ENCODE assay signal across 2 cellular contexts in the genomic region with DNA sequence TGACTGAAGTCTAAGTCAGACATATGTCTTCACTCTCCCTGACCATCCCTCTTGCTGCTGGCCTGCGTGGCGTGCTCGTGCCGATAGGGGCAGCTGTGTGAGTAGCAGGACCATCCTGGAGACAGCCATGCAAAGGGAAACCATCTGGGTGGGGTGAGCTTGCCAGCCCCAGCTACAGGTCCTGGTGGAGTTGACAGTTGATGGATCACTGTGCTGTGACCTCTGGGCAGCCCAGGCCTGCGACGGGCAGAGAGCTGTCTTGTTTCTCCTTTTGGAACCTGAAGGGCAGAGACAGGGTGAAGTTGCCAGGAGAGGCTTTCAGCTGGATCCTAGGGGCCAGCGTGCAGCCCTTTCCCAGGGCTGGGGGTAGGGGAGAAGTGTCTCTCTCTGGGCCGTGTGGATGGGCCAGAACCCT.
TF ChIP-seq lines count a peak whose summit lies in the region.

No MANE protein-coding gene starts in this region.

TF ChIP-seq in HCT116, 20 proteins besides CTCF, POLR2A, EP300 and RAD21:
- TF ChIP-seq SRF (IDR thresholded peaks at IDR 0.05; ENCODE audit: low read depth): no peak
- TF ChIP-seq, protein P1, sequence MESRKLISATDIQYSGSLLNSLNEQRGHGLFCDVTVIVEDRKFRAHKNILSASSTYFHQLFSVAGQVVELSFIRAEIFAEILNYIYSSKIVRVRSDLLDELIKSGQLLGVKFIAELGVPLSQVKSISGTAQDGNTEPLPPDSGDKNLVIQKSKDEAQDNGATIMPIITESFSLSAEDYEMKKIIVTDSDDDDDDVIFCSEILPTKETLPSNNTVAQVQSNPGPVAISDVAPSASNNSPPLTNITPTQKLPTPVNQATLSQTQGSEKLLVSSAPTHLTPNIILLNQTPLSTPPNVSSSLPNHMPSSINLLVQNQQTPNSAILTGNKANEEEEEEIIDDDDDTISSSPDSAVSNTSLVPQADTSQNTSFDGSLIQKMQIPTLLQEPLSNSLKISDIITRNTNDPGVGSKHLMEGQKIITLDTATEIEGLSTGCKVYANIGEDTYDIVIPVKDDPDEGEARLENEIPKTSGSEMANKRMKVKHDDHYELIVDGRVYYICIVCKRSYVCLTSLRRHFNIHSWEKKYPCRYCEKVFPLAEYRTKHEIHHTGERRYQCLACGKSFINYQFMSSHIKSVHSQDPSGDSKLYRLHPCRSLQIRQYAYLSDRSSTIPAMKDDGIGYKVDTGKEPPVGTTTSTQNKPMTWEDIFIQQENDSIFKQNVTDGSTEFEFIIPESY (IDR thresholded peaks at IDR 0.05; ENCODE audit: extremely low read depth, insufficient replicate concordance, low read length): no peak
- no peak for TF ChIP-seq ELF1 (IDR thresholded peaks at IDR 0.05; ENCODE audit: borderline replicate concordance, low read depth)
- no peak for TF ChIP-seq SP1 (IDR thresholded peaks at IDR 0.05; ENCODE audit: low read depth)
- no peak for TF ChIP-seq POLR2AphosphoS5 (IDR thresholded peaks at IDR 0.05; ENCODE audit: low read depth, low read length)
- no peak for TF ChIP-seq FOSL1 (IDR thresholded peaks at IDR 0.05; ENCODE audit: low read depth)
- no peak for TF ChIP-seq EZH2phosphoT487 (IDR thresholded peaks at IDR 0.05; ENCODE audit: borderline replicate concordance)
- no peak for TF ChIP-seq TCF7L2 (IDR thresholded peaks at IDR 0.05; ENCODE audit: borderline replicate concordance, extremely low read depth, insufficient read depth, insufficient read length)
- TF ChIP-seq JUND (IDR thresholded peaks at IDR 0.05): no peak
- no peak for TF ChIP-seq CBX3 (IDR thresholded peaks at IDR 0.05; ENCODE audit: low read depth)
- TF ChIP-seq ZNF274 (IDR thresholded peaks at IDR 0.05; ENCODE audit: low read depth, low read length): no peak

TF ChIP-seq in HepG2, 621 proteins besides CTCF, POLR2A, EP300 and RAD21 (continues in another document):
- TF ChIP-seq RBAK (CRISPR knock-in tag; IDR thresholded peaks at IDR 0.05) (no peak), ZBTB42 (CRISPR knock-in tag; IDR thresholded peaks at IDR 0.05) (no peak), ZNF331 (CRISPR knock-in tag; IDR thresholded peaks at IDR 0.05) (0 out of 2 replicates have a peak, but pooled peaks have one; percentile 11), NR2F6 (IDR thresholded peaks at IDR 0.05) (peak; percentile 59; the same call in 1 of the 2 replicates), NR2F6 (CRISPR knock-in tag; IDR thresholded peaks at IDR 0.05) (peak; percentile 79), TBX3 (IDR thresholded peaks at IDR 0.05; ENCODE audit: borderline replicate concordance) (no peak), ZNF431 (CRISPR knock-in tag; IDR thresholded peaks at IDR 0.05; ENCODE audit: borderline replicate concordance, low read depth) (0 out of 2 replicates have a peak, but pooled peaks have one; percentile 32), ZNF17 (CRISPR knock-in tag; IDR thresholded peaks at IDR 0.05) (no peak), ZNF34 (CRISPR knock-in tag; IDR thresholded peaks at IDR 0.05; ENCODE audit: borderline replicate concordance) (no peak), ZNF44 (CRISPR knock-in tag; IDR thresholded peaks at IDR 0.05) (no peak), ZMYM3 (CRISPR knock-in tag; IDR thresholded peaks at IDR 0.05) (no peak), HDAC1 (CRISPR knock-in tag; IDR thresholded peaks at IDR 0.05) (0 out of 2 replicates have a peak, but pooled peaks have one; percentile 8), ZBTB1 (CRISPR knock-in tag; IDR thresholded peaks at IDR 0.05; ENCODE audit: borderline replicate concordance) (no peak), JARID2 (CRISPR knock-in tag; IDR thresholded peaks at IDR 0.05; ENCODE audit: insufficient replicate concordance) (no peak), ZNF816 (CRISPR knock-in tag; IDR thresholded peaks at IDR 0.05; ENCODE audit: borderline replicate concordance) (no peak), ZNF335 (CRISPR knock-in tag; IDR thresholded peaks at IDR 0.05) (no peak), ZNF737 (CRISPR knock-in tag; IDR thresholded peaks at IDR 0.05; ENCODE audit: borderline replicate concordance) (0 out of 2 replicates have a peak, but pooled peaks have one; percentile 37), TOE1 (CRISPR knock-in tag; IDR thresholded peaks at IDR 0.05) (no peak), ZNF251 (CRISPR knock-in tag; IDR thresholded peaks at IDR 0.05) (no peak), ZNF660 (CRISPR knock-in tag; IDR thresholded peaks at IDR 0.05; ENCODE audit: borderline replicate concordance, low read depth) (no peak), ONECUT2 (CRISPR knock-in tag; IDR thresholded peaks at IDR 0.05) (no peak), ZNF781 (CRISPR knock-in tag; IDR thresholded peaks at IDR 0.05; ENCODE audit: borderline replicate concordance, not compliant biosample characterization) (no peak), ZNF235 (CRISPR knock-in tag; IDR thresholded peaks at IDR 0.05; ENCODE audit: borderline replicate concordance) (no peak), PITX1 (CRISPR knock-in tag; IDR thresholded peaks at IDR 0.05) (no peak), ZFAT (CRISPR knock-in tag; conservative IDR thresholded peaks at IDR 0.05) (no peak)
- TF ChIP-seq, protein P2, sequence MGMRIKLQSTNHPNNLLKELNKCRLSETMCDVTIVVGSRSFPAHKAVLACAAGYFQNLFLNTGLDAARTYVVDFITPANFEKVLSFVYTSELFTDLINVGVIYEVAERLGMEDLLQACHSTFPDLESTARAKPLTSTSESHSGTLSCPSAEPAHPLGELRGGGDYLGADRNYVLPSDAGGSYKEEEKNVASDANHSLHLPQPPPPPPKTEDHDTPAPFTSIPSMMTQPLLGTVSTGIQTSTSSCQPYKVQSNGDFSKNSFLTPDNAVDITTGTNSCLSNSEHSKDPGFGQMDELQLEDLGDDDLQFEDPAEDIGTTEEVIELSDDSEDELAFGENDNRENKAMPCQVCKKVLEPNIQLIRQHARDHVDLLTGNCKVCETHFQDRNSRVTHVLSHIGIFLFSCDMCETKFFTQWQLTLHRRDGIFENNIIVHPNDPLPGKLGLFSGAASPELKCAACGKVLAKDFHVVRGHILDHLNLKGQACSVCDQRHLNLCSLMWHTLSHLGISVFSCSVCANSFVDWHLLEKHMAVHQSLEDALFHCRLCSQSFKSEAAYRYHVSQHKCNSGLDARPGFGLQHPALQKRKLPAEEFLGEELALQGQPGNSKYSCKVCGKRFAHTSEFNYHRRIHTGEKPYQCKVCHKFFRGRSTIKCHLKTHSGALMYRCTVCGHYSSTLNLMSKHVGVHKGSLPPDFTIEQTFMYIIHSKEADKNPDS (CRISPR knock-in tag; IDR thresholded peaks at IDR 0.05): no peak
- TF ChIP-seq, protein P3, sequence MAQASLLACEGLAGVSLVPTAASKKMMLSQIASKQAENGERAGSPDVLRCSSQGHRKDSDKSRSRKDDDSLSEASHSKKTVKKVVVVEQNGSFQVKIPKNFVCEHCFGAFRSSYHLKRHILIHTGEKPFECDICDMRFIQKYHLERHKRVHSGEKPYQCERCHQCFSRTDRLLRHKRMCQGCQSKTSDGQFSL (CRISPR knock-in tag; IDR thresholded peaks at IDR 0.05): no peak
- TF ChIP-seq, protein P4, sequence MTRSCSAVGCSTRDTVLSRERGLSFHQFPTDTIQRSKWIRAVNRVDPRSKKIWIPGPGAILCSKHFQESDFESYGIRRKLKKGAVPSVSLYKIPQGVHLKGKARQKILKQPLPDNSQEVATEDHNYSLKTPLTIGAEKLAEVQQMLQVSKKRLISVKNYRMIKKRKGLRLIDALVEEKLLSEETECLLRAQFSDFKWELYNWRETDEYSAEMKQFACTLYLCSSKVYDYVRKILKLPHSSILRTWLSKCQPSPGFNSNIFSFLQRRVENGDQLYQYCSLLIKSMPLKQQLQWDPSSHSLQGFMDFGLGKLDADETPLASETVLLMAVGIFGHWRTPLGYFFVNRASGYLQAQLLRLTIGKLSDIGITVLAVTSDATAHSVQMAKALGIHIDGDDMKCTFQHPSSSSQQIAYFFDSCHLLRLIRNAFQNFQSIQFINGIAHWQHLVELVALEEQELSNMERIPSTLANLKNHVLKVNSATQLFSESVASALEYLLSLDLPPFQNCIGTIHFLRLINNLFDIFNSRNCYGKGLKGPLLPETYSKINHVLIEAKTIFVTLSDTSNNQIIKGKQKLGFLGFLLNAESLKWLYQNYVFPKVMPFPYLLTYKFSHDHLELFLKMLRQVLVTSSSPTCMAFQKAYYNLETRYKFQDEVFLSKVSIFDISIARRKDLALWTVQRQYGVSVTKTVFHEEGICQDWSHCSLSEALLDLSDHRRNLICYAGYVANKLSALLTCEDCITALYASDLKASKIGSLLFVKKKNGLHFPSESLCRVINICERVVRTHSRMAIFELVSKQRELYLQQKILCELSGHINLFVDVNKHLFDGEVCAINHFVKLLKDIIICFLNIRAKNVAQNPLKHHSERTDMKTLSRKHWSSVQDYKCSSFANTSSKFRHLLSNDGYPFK (CRISPR knock-in tag; IDR thresholded peaks at IDR 0.05; ENCODE audit: borderline replicate concordance): no peak
- TF ChIP-seq, protein P5, sequence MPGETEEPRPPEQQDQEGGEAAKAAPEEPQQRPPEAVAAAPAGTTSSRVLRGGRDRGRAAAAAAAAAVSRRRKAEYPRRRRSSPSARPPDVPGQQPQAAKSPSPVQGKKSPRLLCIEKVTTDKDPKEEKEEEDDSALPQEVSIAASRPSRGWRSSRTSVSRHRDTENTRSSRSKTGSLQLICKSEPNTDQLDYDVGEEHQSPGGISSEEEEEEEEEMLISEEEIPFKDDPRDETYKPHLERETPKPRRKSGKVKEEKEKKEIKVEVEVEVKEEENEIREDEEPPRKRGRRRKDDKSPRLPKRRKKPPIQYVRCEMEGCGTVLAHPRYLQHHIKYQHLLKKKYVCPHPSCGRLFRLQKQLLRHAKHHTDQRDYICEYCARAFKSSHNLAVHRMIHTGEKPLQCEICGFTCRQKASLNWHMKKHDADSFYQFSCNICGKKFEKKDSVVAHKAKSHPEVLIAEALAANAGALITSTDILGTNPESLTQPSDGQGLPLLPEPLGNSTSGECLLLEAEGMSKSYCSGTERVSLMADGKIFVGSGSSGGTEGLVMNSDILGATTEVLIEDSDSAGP (CRISPR knock-in tag; IDR thresholded peaks at IDR 0.05; ENCODE audit: borderline replicate concordance): peak; percentile 35; the same call in 1 of the 2 replicates
- TF ChIP-seq, protein P6, sequence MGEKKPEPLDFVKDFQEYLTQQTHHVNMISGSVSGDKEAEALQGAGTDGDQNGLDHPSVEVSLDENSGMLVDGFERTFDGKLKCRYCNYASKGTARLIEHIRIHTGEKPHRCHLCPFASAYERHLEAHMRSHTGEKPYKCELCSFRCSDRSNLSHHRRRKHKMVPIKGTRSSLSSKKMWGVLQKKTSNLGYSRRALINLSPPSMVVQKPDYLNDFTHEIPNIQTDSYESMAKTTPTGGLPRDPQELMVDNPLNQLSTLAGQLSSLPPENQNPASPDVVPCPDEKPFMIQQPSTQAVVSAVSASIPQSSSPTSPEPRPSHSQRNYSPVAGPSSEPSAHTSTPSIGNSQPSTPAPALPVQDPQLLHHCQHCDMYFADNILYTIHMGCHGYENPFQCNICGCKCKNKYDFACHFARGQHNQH (CRISPR knock-in tag; IDR thresholded peaks at IDR 0.05): no peak
- TF ChIP-seq, protein P7, sequence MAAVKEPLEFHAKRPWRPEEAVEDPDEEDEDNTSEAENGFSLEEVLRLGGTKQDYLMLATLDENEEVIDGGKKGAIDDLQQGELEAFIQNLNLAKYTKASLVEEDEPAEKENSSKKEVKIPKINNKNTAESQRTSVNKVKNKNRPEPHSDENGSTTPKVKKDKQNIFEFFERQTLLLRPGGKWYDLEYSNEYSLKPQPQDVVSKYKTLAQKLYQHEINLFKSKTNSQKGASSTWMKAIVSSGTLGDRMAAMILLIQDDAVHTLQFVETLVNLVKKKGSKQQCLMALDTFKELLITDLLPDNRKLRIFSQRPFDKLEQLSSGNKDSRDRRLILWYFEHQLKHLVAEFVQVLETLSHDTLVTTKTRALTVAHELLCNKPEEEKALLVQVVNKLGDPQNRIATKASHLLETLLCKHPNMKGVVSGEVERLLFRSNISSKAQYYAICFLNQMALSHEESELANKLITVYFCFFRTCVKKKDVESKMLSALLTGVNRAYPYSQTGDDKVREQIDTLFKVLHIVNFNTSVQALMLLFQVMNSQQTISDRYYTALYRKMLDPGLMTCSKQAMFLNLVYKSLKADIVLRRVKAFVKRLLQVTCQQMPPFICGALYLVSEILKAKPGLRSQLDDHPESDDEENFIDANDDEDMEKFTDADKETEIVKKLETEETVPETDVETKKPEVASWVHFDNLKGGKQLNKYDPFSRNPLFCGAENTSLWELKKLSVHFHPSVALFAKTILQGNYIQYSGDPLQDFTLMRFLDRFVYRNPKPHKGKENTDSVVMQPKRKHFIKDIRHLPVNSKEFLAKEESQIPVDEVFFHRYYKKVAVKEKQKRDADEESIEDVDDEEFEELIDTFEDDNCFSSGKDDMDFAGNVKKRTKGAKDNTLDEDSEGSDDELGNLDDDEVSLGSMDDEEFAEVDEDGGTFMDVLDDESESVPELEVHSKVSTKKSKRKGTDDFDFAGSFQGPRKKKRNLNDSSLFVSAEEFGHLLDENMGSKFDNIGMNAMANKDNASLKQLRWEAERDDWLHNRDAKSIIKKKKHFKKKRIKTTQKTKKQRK (IDR thresholded peaks at IDR 0.05; ENCODE audit: low read length): no peak
- TF ChIP-seq, protein P8, sequence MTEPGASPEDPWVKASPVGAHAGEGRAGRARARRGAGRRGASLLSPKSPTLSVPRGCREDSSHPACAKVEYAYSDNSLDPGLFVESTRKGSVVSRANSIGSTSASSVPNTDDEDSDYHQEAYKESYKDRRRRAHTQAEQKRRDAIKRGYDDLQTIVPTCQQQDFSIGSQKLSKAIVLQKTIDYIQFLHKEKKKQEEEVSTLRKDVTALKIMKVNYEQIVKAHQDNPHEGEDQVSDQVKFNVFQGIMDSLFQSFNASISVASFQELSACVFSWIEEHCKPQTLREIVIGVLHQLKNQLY (CRISPR knock-in tag; IDR thresholded peaks at IDR 0.05): no peak
- TF ChIP-seq, protein P9, sequence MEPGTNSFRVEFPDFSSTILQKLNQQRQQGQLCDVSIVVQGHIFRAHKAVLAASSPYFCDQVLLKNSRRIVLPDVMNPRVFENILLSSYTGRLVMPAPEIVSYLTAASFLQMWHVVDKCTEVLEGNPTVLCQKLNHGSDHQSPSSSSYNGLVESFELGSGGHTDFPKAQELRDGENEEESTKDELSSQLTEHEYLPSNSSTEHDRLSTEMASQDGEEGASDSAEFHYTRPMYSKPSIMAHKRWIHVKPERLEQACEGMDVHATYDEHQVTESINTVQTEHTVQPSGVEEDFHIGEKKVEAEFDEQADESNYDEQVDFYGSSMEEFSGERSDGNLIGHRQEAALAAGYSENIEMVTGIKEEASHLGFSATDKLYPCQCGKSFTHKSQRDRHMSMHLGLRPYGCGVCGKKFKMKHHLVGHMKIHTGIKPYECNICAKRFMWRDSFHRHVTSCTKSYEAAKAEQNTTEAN (CRISPR knock-in tag; conservative IDR thresholded peaks at IDR 0.05): 0 out of 2 replicates have a peak, but pooled peaks have one; percentile 32
- TF ChIP-seq, protein P10, sequence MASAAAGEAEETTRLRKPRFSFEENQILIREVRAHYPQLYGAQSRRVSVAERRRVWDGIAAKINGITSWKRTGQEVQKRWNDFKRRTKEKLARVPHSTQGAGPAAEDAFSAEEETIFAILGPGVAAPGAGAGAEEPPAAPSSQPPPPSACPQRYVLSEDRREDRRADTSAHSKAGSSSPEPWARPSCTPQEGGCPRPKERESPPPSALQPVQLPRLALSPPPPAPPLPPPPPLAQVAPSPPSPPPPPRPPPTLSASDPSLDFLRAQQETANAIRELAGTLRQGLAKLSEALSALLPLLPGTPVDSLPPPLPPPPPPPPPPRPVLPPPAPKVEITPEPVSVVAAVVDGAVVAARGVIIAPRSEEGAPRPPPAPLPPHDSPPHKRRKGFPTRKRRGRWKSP (CRISPR knock-in tag; IDR thresholded peaks at IDR 0.05): 0 out of 2 replicates have a peak, but pooled peaks have one; percentile 19
